Comparison of ENCODE assay signal across 8 cellular contexts in genomic region chr13:99657848-99658265, GRCh38. TPM values are rescaled to one million over a fixed set of nuclear protein-coding genes. Genes with fewer than 3 reads are reported as not detected.
DNase-seq lines count a peak whose midpoint lies in the region; ATAC-seq and TF ChIP-seq lines count a peak whose summit lies in the region.

No MANE protein-coding gene starts in this region.

- DNase-seq in EH (ENCODE audit: low read depth) (peak; percentile 24), activated B cell treated with CpG ODN at 0.5 μM for 24 hours (peak; percentile 21), transverse colon (no peak)
- peak in 2 of 3 donors; percentile 10 to 17 for DNase-seq in effector memory CD4-positive, alpha-beta T cell

- no peaks in the 10 kb centered on the region for H3K9me3 ChIP-seq in effector memory CD4-positive, alpha-beta T cell (ENCODE audit: control insufficient read depth, low read length)
- H3K9me3 ChIP-seq in mucosa of rectum (ENCODE audit: control insufficient read depth in 2 of 2, low read length in 2 of 2) (no peaks in the 10 kb centered on the region), transverse colon (no peaks in the 10 kb centered on the region)

- CTCF ChIA-PET in activated B cell treated with CpG ODN at 0.5 μM for 24 hours (lab: Charles Lee) = interaction anchor here (1.7 to 4.1 kb wide), 2 partner anchors 24 to 856 kb away, joined by 4 to 69 read pairs; no protein-coding TSS in a partner anchor

- in situ Hi-C loops in transverse colon (cut with MboI; ENCODE audit: low pct_ligation_motif_present in 1 of 4, low pct_unique_long_range_greater_than_20kb in 1 of 4, low sequenced_read_pairs in 3 of 4) = loop anchor here (10.0 to 25.0 kb wide), 6 partner anchors 254 to 857 kb away; no protein-coding TSS in a partner anchor

- peak overlapping the region; percentile 82 for H3K4me3 Mint-ChIP-seq in activated B cell treated with CpG ODN at 0.5 μM for 24 hours

- no peaks in the 10 kb centered on the region for H3K9me3 Mint-ChIP-seq in activated B cell treated with CpG ODN at 0.5 μM for 24 hours

- no peaks in the 10 kb centered on the region for H3K36me3 ChIP-seq in effector memory CD4-positive, alpha-beta T cell (ENCODE audit: control insufficient read depth, insufficient read depth, low read length)
- H3K36me3 ChIP-seq in mucosa of rectum (ENCODE audit: control insufficient read depth in 2 of 2, insufficient read depth in 2 of 2, low read length in 2 of 2) (no peaks in the 10 kb centered on the region), transverse colon (no peaks in the 10 kb centered on the region)

- intact Hi-C loops in activated B cell treated with CpG ODN at 0.5 μM for 24 hours (cut with micrococcal nuclease) = loop anchor here (1.0 to 5.0 kb wide), 5 partner anchors 51 to 1469 kb away; partner anchors contain the start of genes CLYBL, GGACT and ZIC2
- intact Hi-C loops in transverse colon (cut with DNase I; ENCODE audit: low total_unique reads) = loop anchor here (5.0 kb wide), 1 partner anchor 854 kb away; no protein-coding TSS in a partner anchor

- peaks cover 38% of the 10 kb centered on the region for H3K4me1 ChIP-seq in effector memory CD4-positive, alpha-beta T cell (ENCODE audit: control insufficient read depth, insufficient read depth, low read length, poor library complexity, severe bottlenecking)
- H3K4me1 ChIP-seq in mucosa of rectum (ENCODE audit: control insufficient read depth in 2 of 2, insufficient read depth in 2 of 2, low read length in 2 of 2) (peaks cover 8 to 14% of the 10 kb centered on the region in 2 donors), transverse colon (peaks cover 7 to 38% (median 14%) of the 10 kb centered on the region in 4 donors)

- TF ChIP-seq CTCF in activated B cell treated with CpG ODN at 0.5 μM for 24 hours (IDR thresholded peaks at IDR 0.05) (no peak), transverse colon (IDR thresholded peaks at IDR 0.05) (no peak)

- no peak for TF ChIP-seq POLR2A in transverse colon (IDR thresholded peaks at IDR 0.05)

- POLR2A ChIA-PET in activated B cell treated with CpG ODN at 0.5 μM for 24 hours (lab: Charles Lee) = interaction anchor here (0.7 kb wide), 1 partner anchor 514 kb away, joined by 3 read pairs; no protein-coding TSS in a partner anchor

- 35 to 56% methylated on average over 8 to 30 of the region's 30 CpGs for WGBS in transverse colon (ENCODE audit: low coverage in 1 of 2), 2 donors

- TF ChIP-seq EP300 in transverse colon (IDR thresholded peaks at IDR 0.05; ENCODE audit: low read depth) = no peak

- peaks cover 24% of the 10 kb centered on the region for H3K4me1 Mint-ChIP-seq in activated B cell treated with CpG ODN at 0.5 μM for 24 hours

- H3K27ac ChIP-seq in effector memory CD4-positive, alpha-beta T cell (ENCODE audit: insufficient read depth, low read length, poor library complexity, severe bottlenecking) = peak overlapping the region; percentile 90
- H3K27ac ChIP-seq in mucosa of rectum (ENCODE audit: low read depth in 2 of 2, low read length in 2 of 2) (peak overlapping the region; percentile 44 to 70), transverse colon (peak overlapping the region; percentile 72 to 85 (median 78))

- H3K9ac ChIP-seq in mucosa of rectum (ENCODE audit: low read depth in 1 of 2, low read length in 2 of 2) = peak overlapping the region; percentile 41 to 59

- H3K27me3 ChIP-seq in effector memory CD4-positive, alpha-beta T cell (replicated peaks; ENCODE audit: control insufficient read depth, insufficient read depth, low read length, poor library complexity, severe bottlenecking) = no peaks in the 10 kb centered on the region
- H3K27me3 ChIP-seq in mucosa of rectum (ENCODE audit: control insufficient read depth in 2 of 2, insufficient read depth in 2 of 2, low read length in 2 of 2) = peaks cover 0 to 2% of the 10 kb centered on the region in 2 donors
- no peaks in the 10 kb centered on the region for H3K27me3 ChIP-seq in transverse colon

- no peaks in the 10 kb centered on the region for H3K36me3 Mint-ChIP-seq in activated B cell treated with CpG ODN at 0.5 μM for 24 hours (ENCODE audit: low read depth)

- H3K4me3 ChIP-seq in effector memory CD4-positive, alpha-beta T cell (ENCODE audit: insufficient read depth, low read depth, low read length, poor library complexity, severe bottlenecking) = peak overlapping the region; percentile 38
- H3K4me3 ChIP-seq in mucosa of rectum (ENCODE audit: low read length in 2 of 2) = peak overlapping the region; percentile 47 to 68
- H3K4me3 ChIP-seq in transverse colon = peak overlapping the region; percentile 15 to 53 (median 33)

- peak; percentile 28 for ATAC-seq in HG02884 (IDR thresholded peaks at IDR 0.05; ENCODE audit: unreplicated experiment)
- peak; percentile 39 for ATAC-seq in activated B cell treated with CpG ODN at 0.5 μM for 24 hours (ENCODE audit: low read depth)
- no peak for ATAC-seq in GM18867 (IDR thresholded peaks at IDR 0.05; ENCODE audit: unreplicated experiment)
- no peak for ATAC-seq in GM18873 (IDR thresholded peaks at IDR 0.05; ENCODE audit: low FRiP score, unreplicated experiment)

- peaks cover 3% of the 10 kb centered on the region for H3K27me3 Mint-ChIP-seq in activated B cell treated with CpG ODN at 0.5 μM for 24 hours

- no peak overlapping the region for H3K27ac Mint-ChIP-seq in activated B cell treated with CpG ODN at 0.5 μM for 24 hours

RNA-seq across cellular contexts. Expression of gene CLYBL, which starts 51.4 kb away (rescaled TPM):
- total RNA-seq in activated B cell treated with CpG ODN at 0.5 μM for 24 hours (10.5 and 11.7 TPM in 2 replicates), transverse colon (10 to 100 TPM in 3 of 4 donors, 1 to 10 TPM in 1; 2.2 to 37.0 (median 20.5) TPM)

Comparison
In these comparisons a context has a peak if more than half of its experiments do, and no peak if none do; other contexts are left out.
1. ATAC-seq: peak in HG02884 (single experiment) and activated B cell treated with CpG ODN at 0.5 μM for 24 hours (single experiment); none in GM18867 (single experiment) and GM18873 (single experiment).
2. Peak in every context shown above with its lines, with median percentiles within 50 percentile points of each other: H3K27ac ChIP-seq and H3K4me3 ChIP-seq.